ENCODE assay signal across 12 cellular contexts in the genomic region with DNA sequence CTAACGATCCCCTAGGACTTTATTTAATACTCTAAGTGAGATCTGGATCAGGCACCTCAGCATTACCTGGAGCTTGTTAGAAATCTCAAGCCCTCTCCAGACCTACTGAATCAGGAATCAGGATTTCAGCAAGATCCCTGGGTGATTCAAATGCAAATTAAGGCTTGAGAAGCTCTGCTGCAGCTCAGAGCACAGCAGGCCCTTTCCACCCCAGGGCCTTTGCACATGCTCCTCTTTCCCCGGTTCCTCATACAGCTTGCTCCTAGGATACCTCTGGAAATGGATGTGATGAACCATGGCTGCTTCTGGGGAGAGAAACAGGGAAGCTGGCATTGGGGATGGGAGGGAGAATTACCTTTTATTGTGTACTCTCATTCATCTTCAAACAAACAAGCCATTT. TPM values are rescaled to one million over a fixed set of nuclear protein-coding genes. Genes with fewer than 3 reads are reported as not detected.
DNase-seq lines count a peak whose midpoint lies in the region; ATAC-seq and TF ChIP-seq lines count a peak whose summit lies in the region.
"Had no signal": no experiment of that assay in that cellular context is flagged by ENCODE, and none has a peak within 500 bp of the region (broad histone marks: within the 10 kb centered on the region; RNA-seq: fewer than 3 reads in every experiment).

No MANE protein-coding gene starts in this region.

- H3K4me3 Mint-ChIP-seq in stimulated activated naive CD8-positive, alpha-beta T cell treated with anti-CD3 and anti-CD28 coated beads, Interleukin-15, Interleukin-2, amounts not matched to agents 100 ng/mL and 50 ng/mL, for 24 hours, result peak overlapping the region; percentile 84
- H3K4me3 Mint-ChIP-seq in activated CD8-positive, alpha-beta T cell treated with anti-CD3 and anti-CD28 coated beads for 36 hours, result peak overlapping the region; percentile 85

- CTCF ChIA-PET in activated CD8-positive, alpha-beta T cell treated with anti-CD3 and anti-CD28 coated beads for 36 hours (lab: Charles Lee), result interaction anchor here (0.8 to 3.6 kb wide), 17 partner anchors 9 to 122 kb away, joined by 3 to 22 read pairs (median 4); partner anchors contain the start of gene MGAT4A
- CTCF ChIA-PET in PC-9 (lab: Charles Lee), result no interaction called here

- H3K36me3 Mint-ChIP-seq in stimulated activated naive CD8-positive, alpha-beta T cell treated with anti-CD3 and anti-CD28 coated beads, Interleukin-15, Interleukin-2, amounts not matched to agents 100 ng/mL and 50 ng/mL, for 24 hours (ENCODE audit: low read depth), result no peaks in the 10 kb centered on the region
- H3K36me3 Mint-ChIP-seq in activated CD8-positive, alpha-beta T cell treated with anti-CD3 and anti-CD28 coated beads for 36 hours (ENCODE audit: low read depth), result peaks cover 2% of the 10 kb centered on the region

- DNase-seq in stimulated activated naive CD8-positive, alpha-beta T cell treated with anti-CD3 and anti-CD28 coated beads, Interleukin-15, Interleukin-2, amounts not matched to agents 100 U/mL and 50 U/mL, for 24 hours, result no peak
- peak; percentile 21 for DNase-seq in activated CD8-positive, alpha-beta T cell treated with anti-CD3 and anti-CD28 coated beads for 36 hours
- DNase-seq in lower lobe of right lung (no peak), upper lobe of right lung (no peak), left ventricle myocardium superior (no peak), PC-9 (no peak)
- DNase-seq: GF-D8, mesenchymal stem cell, NCI-H1694 treated with DMSO at 0.1 percent for 48 hours, pancreas had no signal

- no peak for ATAC-seq in stimulated activated naive CD8-positive, alpha-beta T cell treated with anti-CD3 and anti-CD28 coated beads, Interleukin-15, Interleukin-2, amounts not matched to agents 100 U/mL and 50 U/mL, for 24 hours
- ATAC-seq in activated CD8-positive, alpha-beta T cell treated with anti-CD3 and anti-CD28 coated beads for 36 hours, result no peak
- ATAC-seq in lower lobe of right lung (no peak), upper lobe of right lung (no peak), left ventricle myocardium superior (no peak)
- no peak for ATAC-seq in activated CD4-positive, CD25-positive, alpha-beta regulatory T cell treated with anti-CD3 and anti-CD28 coated beads, Interleukin-2, amount 50 U/mL, for 24 hours

- H2AFZ ChIP-seq in PC-9, result no peak overlapping the region

- no peaks in the 10 kb centered on the region for H3K9me2 ChIP-seq in PC-9 (ENCODE audit: insufficient read depth)

- no peak for TF ChIP-seq CTCF in activated CD8-positive, alpha-beta T cell treated with anti-CD3 and anti-CD28 coated beads for 36 hours (IDR thresholded peaks at IDR 0.05)
- no peak for TF ChIP-seq CTCF in lower lobe of right lung (IDR thresholded peaks at IDR 0.05)
- no peak for TF ChIP-seq CTCF in upper lobe of right lung (IDR thresholded peaks at IDR 0.05)
- TF ChIP-seq CTCF in PC-9 (conservative IDR thresholded peaks at IDR 0.05), result no peak

- BruUV-seq in PC-9 (replicated peaks; lab: Mats Ljungman, UMichigan), result no TSS peak

- POLR2A ChIA-PET in activated CD8-positive, alpha-beta T cell treated with anti-CD3 and anti-CD28 coated beads for 36 hours (lab: Charles Lee), result interaction anchor here (0.6 to 6.9 kb wide), 20 partner anchors 10 to 409 kb away, joined by 3 to 85 read pairs (median 4); partner anchors contain the start of gene MGAT4A
- POLR2A ChIA-PET in PC-9 (lab: Charles Lee; ENCODE audit: unreplicated experiment), result no interaction called here

- H3K9me3 ChIP-seq in lower lobe of right lung, result no peaks in the 10 kb centered on the region
- no peaks in the 10 kb centered on the region for H3K9me3 ChIP-seq in upper lobe of right lung
- no peaks in the 10 kb centered on the region for H3K9me3 ChIP-seq in PC-9 (ENCODE audit: insufficient read depth, low read depth)
- H3K9me3 ChIP-seq: pancreas had no signal

- H3K27ac ChIP-seq in lower lobe of right lung (peak overlapping the region; percentile 62), upper lobe of right lung (peak overlapping the region; percentile 71), PC-9 (no peak overlapping the region)

- H3K9me3 Mint-ChIP-seq in stimulated activated naive CD8-positive, alpha-beta T cell treated with anti-CD3 and anti-CD28 coated beads, Interleukin-15, Interleukin-2, amounts not matched to agents 100 ng/mL and 50 ng/mL, for 24 hours, result no peaks in the 10 kb centered on the region
- no peaks in the 10 kb centered on the region for H3K9me3 Mint-ChIP-seq in activated CD8-positive, alpha-beta T cell treated with anti-CD3 and anti-CD28 coated beads for 36 hours

- intact Hi-C loops in activated CD8-positive, alpha-beta T cell treated with anti-CD3 and anti-CD28 coated beads for 36 hours (cut with micrococcal nuclease), result loop anchor here (5.0 kb wide), 2 partner anchors 56 to 114 kb away; no protein-coding TSS in a partner anchor
- intact Hi-C loops in lower lobe of right lung (cut with DNase I), result no loop called here
- intact Hi-C loops in upper lobe of right lung (cut with DNase I), result no loop called here
- intact Hi-C loops in left ventricle myocardium superior (cut with micrococcal nuclease), result no loop called here
- intact Hi-C loops in PC-9 (cut with micrococcal nuclease; ENCODE audit: unreplicated experiment), result no loop called here

- no peak overlapping the region for H3K4me2 ChIP-seq in PC-9

- H3K36me3 ChIP-seq in lower lobe of right lung (no peaks in the 10 kb centered on the region), upper lobe of right lung (no peaks in the 10 kb centered on the region), PC-9 (ENCODE audit: low read depth) (no peaks in the 10 kb centered on the region)
- H3K36me3 ChIP-seq: pancreas had no signal

- peak overlapping the region; percentile 95 for H3K27ac Mint-ChIP-seq in stimulated activated naive CD8-positive, alpha-beta T cell treated with anti-CD3 and anti-CD28 coated beads, Interleukin-15, Interleukin-2, amounts not matched to agents 100 ng/mL and 50 ng/mL, for 24 hours
- H3K27ac Mint-ChIP-seq in activated CD8-positive, alpha-beta T cell treated with anti-CD3 and anti-CD28 coated beads for 36 hours, result peak overlapping the region; percentile 98

- H3K4me3 ChIP-seq in lower lobe of right lung, result peak overlapping the region; percentile 25
- no peak overlapping the region for H3K4me3 ChIP-seq in upper lobe of right lung
- H3K4me3 ChIP-seq in PC-9, result no peak overlapping the region
- H3K4me3 ChIP-seq: pancreas had no signal

- H3K27me3 ChIP-seq in lower lobe of right lung (ENCODE audit: low read depth) (no peaks in the 10 kb centered on the region), upper lobe of right lung (no peaks in the 10 kb centered on the region), PC-9 (ENCODE audit: insufficient read depth, low read depth) (no peaks in the 10 kb centered on the region)
- H3K27me3 ChIP-seq: pancreas had no signal

- no peaks in the 10 kb centered on the region for H4K20me1 ChIP-seq in PC-9 (ENCODE audit: insufficient read depth)

- H3K27me3 Mint-ChIP-seq in stimulated activated naive CD8-positive, alpha-beta T cell treated with anti-CD3 and anti-CD28 coated beads, Interleukin-15, Interleukin-2, amounts not matched to agents 100 ng/mL and 50 ng/mL, for 24 hours, result no peaks in the 10 kb centered on the region
- no peaks in the 10 kb centered on the region for H3K27me3 Mint-ChIP-seq in activated CD8-positive, alpha-beta T cell treated with anti-CD3 and anti-CD28 coated beads for 36 hours

- peaks cover 17% of the 10 kb centered on the region for H3F3A ChIP-seq in PC-9 (ENCODE audit: insufficient read depth, low read depth)

- no peaks in the 10 kb centered on the region for H3K79me2 ChIP-seq in PC-9 (ENCODE audit: low read depth)

- H3K4me1 ChIP-seq in lower lobe of right lung (peaks cover 49% of the 10 kb centered on the region), upper lobe of right lung (peaks cover 36% of the 10 kb centered on the region), PC-9 (replicated peaks; ENCODE audit: insufficient read depth) (peaks cover 27% of the 10 kb centered on the region)

- peaks cover 76% of the 10 kb centered on the region for H3K4me1 Mint-ChIP-seq in stimulated activated naive CD8-positive, alpha-beta T cell treated with anti-CD3 and anti-CD28 coated beads, Interleukin-15, Interleukin-2, amounts not matched to agents 100 ng/mL and 50 ng/mL, for 24 hours (ENCODE audit: low read depth)
- H3K4me1 Mint-ChIP-seq in activated CD8-positive, alpha-beta T cell treated with anti-CD3 and anti-CD28 coated beads for 36 hours (ENCODE audit: low read depth), result peaks cover 75% of the 10 kb centered on the region

RNA-seq across cellular contexts. Expression of gene MGAT4A, which starts 40.3 kb away (rescaled TPM):
- 10 to 100 TPM; 57.6 to 59.0 TPM for total RNA-seq in activated CD8-positive, alpha-beta T cell treated with anti-CD3 and anti-CD28 coated beads for 36 hours
- 82.0 TPM for total RNA-seq in lower lobe of right lung
- total RNA-seq in upper lobe of right lung, result 85.8 TPM
- 18.8 TPM for total RNA-seq in left ventricle myocardium superior
- total RNA-seq in PC-9 (2021), result 12.2 and 12.9 TPM in 2 replicates
